ENCODE assay signal across 18 cellular contexts in genomic region chr22:37846433-37846832, GRCh38. TPM values are rescaled to one million over a fixed set of nuclear protein-coding genes. Genes with fewer than 3 reads are reported as not detected.
DNase-seq lines count a peak whose midpoint lies in the region; ATAC-seq and TF ChIP-seq lines count a peak whose summit lies in the region.
"Had no signal": no experiment of that assay in that cellular context is flagged by ENCODE, and none has a peak within 500 bp of the region (broad histone marks: within the 10 kb centered on the region; RNA-seq: fewer than 3 reads in every experiment).

No MANE protein-coding gene starts in this region.

- no peak for ATAC-seq in activated naive CD8-positive, alpha-beta T cell treated with anti-CD3 and anti-CD28 coated beads, Interleukin-2, amount 50 U/mL, for 24 hours
- no peak for ATAC-seq in GM23338
- no peak for ATAC-seq in HG03196 (IDR thresholded peaks at IDR 0.05; ENCODE audit: unreplicated experiment)
- ATAC-seq: A549 had no signal

- DNase-seq in activated naive CD8-positive, alpha-beta T cell treated with anti-CD3 and anti-CD28 coated beads, Interleukin-2, amount 50 U/mL, for 24 hours: no peak
- no peak for DNase-seq in GM23338 (ENCODE audit: low spot score)
- no peak for DNase-seq in mesothelial cell of epicardium (ENCODE audit: low spot score in 2 of 2, unreplicated experiment in 2 of 2)
- DNase-seq in NCI-H2081 (lab: John Stamatoyannopoulos, UW): no peak
- DNase-seq: C1 segment of cervical spinal cord, COR-L47, GF-D8, HCEC 1CT, MV-4-11, NCI-H1417, NCI-H187 treated with DMSO at 0.1 percent for 48 hours, NCI-H69 had no signal

- no peak overlapping the region for H3K4me3 ChIP-seq in GM23338
- H3K4me3 ChIP-seq: A549 had no signal

- H3K79me2 ChIP-seq in GM23338 (replicated peaks; ENCODE audit: insufficient read depth): peaks cover 52% of the 10 kb centered on the region

- peaks cover 3% of the 10 kb centered on the region for H3K36me3 Mint-ChIP-seq in activated naive CD8-positive, alpha-beta T cell
- H3K36me3 Mint-ChIP-seq in activated naive CD8-positive, alpha-beta T cell treated with anti-CD3 and anti-CD28 coated beads, Interleukin-2, amount 50 U/mL, for 24 hours (ENCODE audit: low read depth): peaks cover 37% of the 10 kb centered on the region
- H3K36me3 Mint-ChIP-seq in GM23338 (ENCODE audit: low read depth) (peaks cover 29% of the 10 kb centered on the region), mesothelial cell of epicardium (peaks cover 15% of the 10 kb centered on the region)

- no peaks in the 10 kb centered on the region for H3K27me3 Mint-ChIP-seq in activated naive CD8-positive, alpha-beta T cell
- H3K27me3 Mint-ChIP-seq in activated naive CD8-positive, alpha-beta T cell treated with anti-CD3 and anti-CD28 coated beads, Interleukin-2, amount 50 U/mL, for 24 hours: no peaks in the 10 kb centered on the region
- H3K27me3 Mint-ChIP-seq in GM23338 (ENCODE audit: insufficient read depth, low read depth, poor library complexity) (peaks cover 10% of the 10 kb centered on the region), mesothelial cell of epicardium (ENCODE audit: low read depth) (no peaks in the 10 kb centered on the region)

- peaks cover 10% of the 10 kb centered on the region for H3K36me3 ChIP-seq in GM23338 (ENCODE audit: insufficient read depth)

- no peak overlapping the region for H2AFZ ChIP-seq in GM23338

- peaks cover 3% of the 10 kb centered on the region for H3K9me3 Mint-ChIP-seq in activated naive CD8-positive, alpha-beta T cell (ENCODE audit: low read depth)
- H3K9me3 Mint-ChIP-seq in activated naive CD8-positive, alpha-beta T cell treated with anti-CD3 and anti-CD28 coated beads, Interleukin-2, amount 50 U/mL, for 24 hours: no peaks in the 10 kb centered on the region
- H3K9me3 Mint-ChIP-seq in GM23338 (peaks cover 15% of the 10 kb centered on the region), mesothelial cell of epicardium (peaks cover 3% of the 10 kb centered on the region)

- H3K4me2 ChIP-seq in GM23338: no peak overlapping the region
- H3K4me2 ChIP-seq: A549 had no signal

- peaks cover 35% of the 10 kb centered on the region for H3F3A ChIP-seq in GM23338 (replicated peaks; ENCODE audit: low read depth)

- no peak overlapping the region for H3K27ac ChIP-seq in GM23338 (ENCODE audit: low read depth)
- H3K27ac ChIP-seq: A549, HL-60 had no signal

- H3K27me3 ChIP-seq in GM23338 (ENCODE audit: insufficient read depth): no peaks in the 10 kb centered on the region

- H3K27ac Mint-ChIP-seq in activated naive CD8-positive, alpha-beta T cell: no peak overlapping the region
- H3K27ac Mint-ChIP-seq in activated naive CD8-positive, alpha-beta T cell treated with anti-CD3 and anti-CD28 coated beads, Interleukin-2, amount 50 U/mL, for 24 hours: no peak overlapping the region
- no peak overlapping the region for H3K27ac Mint-ChIP-seq in GM23338
- no peak overlapping the region for H3K27ac Mint-ChIP-seq in mesothelial cell of epicardium

- H3K4me3 Mint-ChIP-seq in activated naive CD8-positive, alpha-beta T cell: peak overlapping the region; percentile 40
- no peak overlapping the region for H3K4me3 Mint-ChIP-seq in activated naive CD8-positive, alpha-beta T cell treated with anti-CD3 and anti-CD28 coated beads, Interleukin-2, amount 50 U/mL, for 24 hours
- H3K4me3 Mint-ChIP-seq in GM23338 (peak overlapping the region; percentile 41; the same call in 2 of the 3 replicates), mesothelial cell of epicardium (peak overlapping the region; percentile 26)

- H3K4me1 ChIP-seq in GM23338 (ENCODE audit: insufficient read depth): peaks cover 8% of the 10 kb centered on the region

- peaks cover 39% of the 10 kb centered on the region for H3K4me1 Mint-ChIP-seq in activated naive CD8-positive, alpha-beta T cell (ENCODE audit: low read depth)
- peaks cover 57% of the 10 kb centered on the region for H3K4me1 Mint-ChIP-seq in activated naive CD8-positive, alpha-beta T cell treated with anti-CD3 and anti-CD28 coated beads, Interleukin-2, amount 50 U/mL, for 24 hours
- peaks cover 14% of the 10 kb centered on the region for H3K4me1 Mint-ChIP-seq in GM23338
- peaks cover 41% of the 10 kb centered on the region for H3K4me1 Mint-ChIP-seq in mesothelial cell of epicardium

- peaks cover 15% of the 10 kb centered on the region for H4K20me1 ChIP-seq in GM23338 (replicated peaks; ENCODE audit: insufficient read depth)

- no peaks in the 10 kb centered on the region for H3K9me2 ChIP-seq in GM23338 (ENCODE audit: insufficient read depth)

- TF ChIP-seq CTCF in GM23338 (conservative IDR thresholded peaks at IDR 0.05; ENCODE audit: low read depth in 2 of 2): no peak
- no peak for TF ChIP-seq CTCF in mesothelial cell of epicardium (IDR thresholded peaks at IDR 0.05; ENCODE audit: unreplicated experiment)

TF ChIP-seq in GM23338, 12 proteins besides CTCF, POLR2A, EP300 and RAD21 (continues in another document):
- no peak for TF ChIP-seq STAT1 (IDR thresholded peaks at IDR 0.05; ENCODE audit: unreplicated experiment)
- no peak for TF ChIP-seq JUNB (IDR thresholded peaks at IDR 0.05; ENCODE audit: unreplicated experiment)
- TF ChIP-seq ZNF331 (CRISPR knock-in tag; IDR thresholded peaks at IDR 0.05; ENCODE audit: low read depth): no peak
- no peak for TF ChIP-seq ETS1 (IDR thresholded peaks at IDR 0.05)
- no peak for TF ChIP-seq POLR2AphosphoS5 (IDR thresholded peaks at IDR 0.05; ENCODE audit: low read depth)
- no peak for TF ChIP-seq EZH2 (IDR thresholded peaks at IDR 0.05; ENCODE audit: low read depth, unreplicated experiment)
- no peak for TF ChIP-seq ZNF114 (CRISPR knock-in tag; IDR thresholded peaks at IDR 0.05)
- TF ChIP-seq CREB1 (CRISPR knock-in tag; IDR thresholded peaks at IDR 0.05; ENCODE audit: low read depth): no peak
- no peak for TF ChIP-seq NANOG (IDR thresholded peaks at IDR 0.05; ENCODE audit: borderline replicate concordance)
- TF ChIP-seq EZH2phosphoT487 (IDR thresholded peaks at IDR 0.05; ENCODE audit: unreplicated experiment): no peak

RNA-seq across cellular contexts. Expression of gene ANKRD54, which starts 2.3 kb away (rescaled TPM):
- 13.0 and 13.6 TPM in 2 replicates for total RNA-seq in GM23338 (2014; rRNA removed; shearing (Covaris generic))
- 14.0 and 14.1 TPM in 2 replicates for polyA plus RNA-seq in GM23338 (2016; fragmentation: Nextera tagmentation; extraction: Ambion mirVana)
- total RNA-seq in mesothelial cell of epicardium: 16.1 to 18.4 TPM (median 17.1 TPM) in 3 replicates

RNA-seq across cellular contexts. Expression of gene EIF3L, which starts 2.8 kb away (rescaled TPM):
- total RNA-seq in GM23338 (2014; rRNA removed; shearing (Covaris generic)): 420 and 459 TPM in 2 replicates
- polyA plus RNA-seq in GM23338 (2016; fragmentation: Nextera tagmentation; extraction: Ambion mirVana): 430 and 466 TPM in 2 replicates
- 633 to 642 TPM (median 639 TPM) in 3 replicates for total RNA-seq in mesothelial cell of epicardium

RNA-seq across cellular contexts. Expression of gene GALR3, which starts 23.3 kb away (rescaled TPM):
- total RNA-seq in GM23338 (2014; rRNA removed; shearing (Covaris generic)): 0.23 and 0.63 TPM in 2 replicates
- polyA plus RNA-seq in GM23338 (2016; fragmentation: Nextera tagmentation; extraction: Ambion mirVana): 0.36 TPM in 1 of 2 replicates, not detected in the other
- 0.22 to 0.31 TPM in 2 of 3 replicates, not detected in the other for total RNA-seq in mesothelial cell of epicardium
- total RNA-seq: Daoy, RPMI7951 had no signal
- polyA plus RNA-seq: A549 had no signal

RNA-seq across cellular contexts. Expression of gene GCAT, which starts 38.7 kb away (rescaled TPM):
- total RNA-seq in GM23338 (2014; rRNA removed; shearing (Covaris generic)): 61.3 and 87.3 TPM in 2 replicates
- 36.8 and 39.1 TPM in 2 replicates for polyA plus RNA-seq in GM23338 (2016; fragmentation: Nextera tagmentation; extraction: Ambion mirVana)
- 9.8 to 13.2 TPM (median 12.5 TPM) in 3 replicates for total RNA-seq in mesothelial cell of epicardium

RNA-seq across cellular contexts. Expression of gene MICALL1, which starts 59.7 kb away (rescaled TPM):
- total RNA-seq in GM23338 (2014; rRNA removed; shearing (Covaris generic)): 33.1 and 34.8 TPM in 2 replicates
- polyA plus RNA-seq in GM23338 (2016; fragmentation: Nextera tagmentation; extraction: Ambion mirVana): 4.8 and 5.9 TPM in 2 replicates
- 47.2 to 51.7 TPM (median 48.2 TPM) in 3 replicates for total RNA-seq in mesothelial cell of epicardium
